Comparison of ENCODE assay signal across 30 cellular contexts in genomic region chr1:3429766-3430165, GRCh38. TPM values are rescaled to one million over a fixed set of nuclear protein-coding genes. Genes with fewer than 3 reads are reported as not detected.
"Had no signal": no experiment of that assay in that cellular context is flagged by ENCODE, and none has a peak within 500 bp of the region (broad histone marks: within the 10 kb centered on the region; RNA-seq: fewer than 3 reads in every experiment).

No MANE protein-coding gene starts in this region.

- H3K9ac ChIP-seq: neural progenitor cell had no signal

- ATAC-seq: heart right ventricle; left lobe of liver; natural killer cell; pancreas; right lobe of liver; stimulated activated memory B cell treated with anti-CD40 and anti-IgM and Interleukin-4, amounts not matched to agents 10 μg/mL and 1 μg/mL and 100 μg/mL, for 72 hours; stimulated activated naive CD8-positive, alpha-beta T cell treated with anti-CD3 and anti-CD28 coated beads, Interleukin-15, Interleukin-2, amounts not matched to agents 100 U/mL and 50 U/mL, for 24 hours; upper lobe of right lung had no signal

- H3K79me2 ChIP-seq: hepatocyte had no signal

- FAIRE-seq: pancreas, urothelium cell line had no signal

- DNase-seq: islet precursor cell; kidney glomerular epithelial cell; left cardiac atrium; mesendoderm; naive B cell; natural killer cell; nephron progenitor cell; retina; right lobe of liver; stimulated activated CD4-positive, alpha-beta T cell treated with anti-CD3 and anti-CD28 coated beads, Interleukin-1b, Interleukin-23, amount 100 ng/mL, for 48 hours; stimulated activated CD4-positive, alpha-beta T cell treated with anti-CD3 and anti-CD28 coated beads, Interleukin-2, amount 100 ng/mL, for 48 hours; stimulated activated CD4-positive, alpha-beta T cell treated with anti-CD3 and anti-CD28 coated beads, Interleukin-4, amount 100 ng/mL, for 4 hours; stimulated activated CD8-positive, alpha-beta memory T cell treated with anti-CD3 and anti-CD28 coated beads, Interleukin-4, amount 100 ng/mL, for 48 hours; stimulated activated naive CD8-positive, alpha-beta T cell treated with anti-CD3 and anti-CD28 coated beads, Interleukin-15, Interleukin-2, amounts not matched to agents 100 U/mL and 50 U/mL, for 24 hours; stomach; testis; thyroid gland; transverse colon; upper lobe of right lung had no signal

- H3K9me3 ChIP-seq: heart right ventricle, pancreas, prostate gland, right lobe of liver, stomach, testis, thyroid gland, transverse colon, upper lobe of right lung had no signal

- H3K4me3 ChIP-seq: heart right ventricle, hepatocyte, lung, neural progenitor cell, pancreas, prostate gland, right lobe of liver, smooth muscle cell, stomach, testis, thyroid gland, transverse colon, upper lobe of right lung had no signal

- H3K36me3 ChIP-seq: neural progenitor cell, prostate gland, right lobe of liver, transverse colon, upper lobe of right lung had no signal

- H3K27me3 ChIP-seq: hepatocyte, neural progenitor cell, pancreas, right lobe of liver, testis, thyroid gland, transverse colon had no signal

- H3K4me1 ChIP-seq: pancreas, prostate gland, right lobe of liver, testis, thyroid gland, upper lobe of right lung had no signal

- H3K27ac ChIP-seq: heart right ventricle, hepatocyte, neural progenitor cell, pancreas, prostate gland, right lobe of liver, stomach, testis, thyroid gland, transverse colon, upper lobe of right lung had no signal

- H2AFZ ChIP-seq: hepatocyte, neural progenitor cell had no signal

- H3K4me2 ChIP-seq: hepatocyte, neural progenitor cell, smooth muscle cell had no signal

RNA-seq across cellular contexts. Expression of gene ARHGEF16, which starts 24.7 kb away (rescaled TPM):
- total RNA-seq: mononuclear cell, natural killer cell had no signal
